In genomic region chr6:3812596-3812995, GRCh38 we compare ENCODE assay signal across 19 cellular contexts. TPM values are rescaled to one million over a fixed set of nuclear protein-coding genes. Genes with fewer than 3 reads are reported as not detected.
DNase-seq lines count a peak whose midpoint lies in the region; ATAC-seq, FAIRE-seq and TF ChIP-seq lines count a peak whose summit lies in the region.
"Had no signal": no experiment of that assay in that cellular context is flagged by ENCODE, and none has a peak within 500 bp of the region (broad histone marks: within the 10 kb centered on the region; RNA-seq: fewer than 3 reads in every experiment).

No MANE protein-coding gene starts in this region.

- no peaks in the 10 kb centered on the region for H3K27me3 ChIP-seq in BLaER1
- H3K27me3 ChIP-seq in IMR-90 (ENCODE audit: control insufficient read depth, insufficient read depth, low read length), result no peaks in the 10 kb centered on the region
- H3K27me3 ChIP-seq in astrocyte (ENCODE audit: insufficient read depth, low read length), result no peaks in the 10 kb centered on the region
- H3K27me3 ChIP-seq in keratinocyte (ENCODE audit: control insufficient read depth, extremely low read depth, insufficient read depth, low read length), result no peaks in the 10 kb centered on the region
- H3K27me3 ChIP-seq: SJSA1 had no signal

- H3K9me1 ChIP-seq in IMR-90 (ENCODE audit: insufficient read depth, low read length) (peaks cover 27% of the 10 kb centered on the region), keratinocyte (ENCODE audit: control insufficient read depth, extremely low read depth, insufficient read depth, low read length) (no peaks in the 10 kb centered on the region)

- no peak overlapping the region for H2AK9ac ChIP-seq in IMR-90 (replicated peaks; ENCODE audit: low read depth, low read length, poor library complexity)

- DNase-seq in IMR-90, result no peak
- DNase-seq in astrocyte (ENCODE audit: low read depth), result no peak
- DNase-seq in keratinocyte (ENCODE audit: low read depth, low spot score), result no peak
- DNase-seq in activated CD4-positive, alpha-beta T cell treated with anti-CD3 and anti-CD28 coated beads for 48 hours, result no peak
- no peak for DNase-seq in HPDE6-E6E7 (ENCODE audit: extremely low spot score)
- DNase-seq in activated effector memory CD4-positive, alpha-beta T cell treated with Interleukin-2 at 50 U/mL for 16 hours, result no peak
- DNase-seq: AML-193; Caco-2; CD4-positive, CD25-positive, alpha-beta regulatory T cell; DMS153; MV-4-11; NCI-H1417 treated with DMSO at 0.1 percent for 48 hours; NCI-H1930; NCI-H526 treated with DMSO at 0.1 percent for 48 hours had no signal

- no peak overlapping the region for H3K14ac ChIP-seq in IMR-90 (replicated peaks; ENCODE audit: low read depth, low read length)

- no peaks in the 10 kb centered on the region for H3K36me3 Mint-ChIP-seq in astrocyte (ENCODE audit: low read depth, unreplicated experiment)
- H3K36me3 Mint-ChIP-seq: CD4-positive, CD25-positive, alpha-beta regulatory T cell had no signal

- no peak for TF ChIP-seq POLR2A in IMR-90 (IDR thresholded peaks at IDR 0.05; ENCODE audit: low read depth, low read length)

- no peak for TF ChIP-seq RAD21 in IMR-90 (IDR thresholded peaks at IDR 0.05; ENCODE audit: low read length)

- H3K27ac Mint-ChIP-seq in astrocyte (ENCODE audit: unreplicated experiment), result no peak overlapping the region
- H3K27ac Mint-ChIP-seq: CD4-positive, CD25-positive, alpha-beta regulatory T cell had no signal

- H2BK20ac ChIP-seq in IMR-90 (ENCODE audit: low read depth, low read length), result peak overlapping the region; percentile 52

- H4K8ac ChIP-seq in IMR-90 (ENCODE audit: low read depth in 2 of 2, low read length in 2 of 2), result 0 out of 4 replicates have a peak overlapping the region, but pooled peaks of 1 of the 2 experiments have one; percentile 14

- H4K91ac ChIP-seq in IMR-90 (ENCODE audit: insufficient read depth, low read depth, low read length), result no peak overlapping the region

- H4K20me1 ChIP-seq in BLaER1 (no peaks in the 10 kb centered on the region), IMR-90 (ENCODE audit: insufficient read depth, low read length) (no peaks in the 10 kb centered on the region), astrocyte (ENCODE audit: insufficient read depth, low read length) (no peaks in the 10 kb centered on the region), keratinocyte (ENCODE audit: control insufficient read depth, extremely low read depth, insufficient read depth, low read length) (no peaks in the 10 kb centered on the region)

- peaks cover 18% of the 10 kb centered on the region for H3K4me1 ChIP-seq in BLaER1
- peaks cover 18% of the 10 kb centered on the region for H3K4me1 ChIP-seq in IMR-90 (ENCODE audit: control insufficient read depth, insufficient read depth, low read length)
- peaks cover 30% of the 10 kb centered on the region for H3K4me1 ChIP-seq in astrocyte (ENCODE audit: insufficient read depth, low read length)
- peaks cover 22% of the 10 kb centered on the region for H3K4me1 ChIP-seq in keratinocyte (ENCODE audit: control insufficient read depth, extremely low read depth, insufficient read depth, low read length)

- no CpG with 5 or more reads among the region's 3 CpGs for WGBS in IMR-90 (ENCODE audit: extremely low coverage in 2 of 2, insufficient read length in 1 of 2), 2 experiments

- no peaks in the 10 kb centered on the region for H3K79me2 ChIP-seq in astrocyte (ENCODE audit: insufficient read depth, low read length)
- no peaks in the 10 kb centered on the region for H3K79me2 ChIP-seq in keratinocyte (ENCODE audit: control insufficient read depth, insufficient read depth, low read length)

- no peak for FAIRE-seq in astrocyte (lab: Jason Lieb, UNC)
- no peak for FAIRE-seq in keratinocyte (lab: Jason Lieb, UNC)
- FAIRE-seq: H54 had no signal

- H3K79me1 ChIP-seq in IMR-90 (ENCODE audit: low read depth in 1 of 2, low read length in 2 of 2), result peaks cover 0 to 3% of the 10 kb centered on the region in 2 experiments; a peak in 1 of 4 replicates

- H2AFZ ChIP-seq in IMR-90 (replicated peaks; ENCODE audit: low read length, poor library complexity), result no peak overlapping the region
- H2AFZ ChIP-seq in astrocyte (ENCODE audit: low read depth, low read length), result no peak overlapping the region
- no peak overlapping the region for H2AFZ ChIP-seq in keratinocyte (ENCODE audit: control insufficient read depth, low read length)

- H3K27me3 Mint-ChIP-seq in astrocyte (ENCODE audit: low read depth, unreplicated experiment), result no peaks in the 10 kb centered on the region

- H3K4me3 Mint-ChIP-seq in astrocyte (ENCODE audit: unreplicated experiment), result no peak overlapping the region
- H3K4me3 Mint-ChIP-seq: CD4-positive, CD25-positive, alpha-beta regulatory T cell had no signal

- H3K56ac ChIP-seq in IMR-90 (ENCODE audit: extremely low read depth, insufficient read depth, low read length), result no peak overlapping the region

- H3K4me2 ChIP-seq in BLaER1, result peak overlapping the region; percentile 62
- H3K4me2 ChIP-seq in IMR-90 (ENCODE audit: low read depth, low read length), result no peak overlapping the region
- peak overlapping the region; percentile 60 for H3K4me2 ChIP-seq in astrocyte (ENCODE audit: low read length)
- H3K4me2 ChIP-seq in keratinocyte (ENCODE audit: control insufficient read depth, extremely low read depth, insufficient read depth, low read depth, low read length), result peak overlapping the region; percentile 55

- CTCF ChIA-PET in IMR-90 (lab: Yijun Ruan, JAX), result no interaction called here

- no peak overlapping the region for H3K23ac ChIP-seq in IMR-90 (ENCODE audit: low read depth, low read length)

- H2BK5ac ChIP-seq in IMR-90 (ENCODE audit: low read depth, low read length, poor library complexity, severe bottlenecking), result no peak overlapping the region

- no peak overlapping the region for H3K27ac ChIP-seq in BLaER1
- H3K27ac ChIP-seq in IMR-90 (ENCODE audit: insufficient read depth, low read length), result no peak overlapping the region
- no peak overlapping the region for H3K27ac ChIP-seq in astrocyte (ENCODE audit: low read depth, low read length)
- H3K27ac ChIP-seq in keratinocyte (ENCODE audit: control insufficient read depth, insufficient read depth, low read length), result no peak overlapping the region
- H3K27ac ChIP-seq: SJSA1 had no signal

- peak overlapping the region; percentile 46; the same call in 1 of the 2 replicates for H2BK120ac ChIP-seq in IMR-90 (ENCODE audit: low read depth, low read length)

- POLR2A ChIA-PET in IMR-90 (lab: Charles Lee; ENCODE audit: unreplicated experiment), result no interaction called here

- H3K4me1 Mint-ChIP-seq in astrocyte (ENCODE audit: low read depth, unreplicated experiment), result peaks cover 32% of the 10 kb centered on the region

- no peak for ATAC-seq in IMR-90 (ENCODE audit: low read depth)

- H3K9ac ChIP-seq in BLaER1 (no peak overlapping the region), IMR-90 (ENCODE audit: low read depth, low read length) (no peak overlapping the region), astrocyte (ENCODE audit: low read length) (no peak overlapping the region), keratinocyte (ENCODE audit: control insufficient read depth, extremely low read depth, insufficient read depth, low read length) (no peak overlapping the region)

- peak overlapping the region; percentile 49 for H3K4ac ChIP-seq in IMR-90 (ENCODE audit: low read depth, low read length)

- dilution Hi-C loops in IMR-90 (cut with HindIII; ENCODE audit: low sequenced_read_pairs, unreplicated experiment) (no loop called here), keratinocyte (cut with MboI; ENCODE audit: extremely low pct_ligation_motif_present, low sequenced_read_pairs) (no loop called here)

- in situ Hi-C loops in IMR-90 (cut with MboI; ENCODE audit: low sequenced_read_pairs), result no loop called here

- no peak for TF ChIP-seq CTCF in IMR-90 (conservative IDR thresholded peaks at IDR 0.05; ENCODE audit: low read depth, low read length)
- no peak for TF ChIP-seq CTCF in astrocyte (IDR thresholded peaks at IDR 0.05; ENCODE audit: insufficient read depth, low read depth, low read length)
- no peak for TF ChIP-seq CTCF in keratinocyte (optimal IDR thresholded peaks at IDR 0.05 in 1 of 3, IDR thresholded peaks at IDR 0.05 in 1 of 3, conservative IDR thresholded peaks at IDR 0.05 in 1 of 3; ENCODE audit: extremely low read depth in 1 of 3, insufficient read depth in 2 of 3, low read length in 3 of 3)

- peak overlapping the region; percentile 54; the same call in 1 of the 2 replicates for H2AK5ac ChIP-seq in IMR-90 (ENCODE audit: low read depth, low read length)

- H4K5ac ChIP-seq in IMR-90 (ENCODE audit: low read depth, low read length), result no peak overlapping the region

- H3K9me3 Mint-ChIP-seq in astrocyte (ENCODE audit: unreplicated experiment), result no peaks in the 10 kb centered on the region
- H3K9me3 Mint-ChIP-seq: CD4-positive, CD25-positive, alpha-beta regulatory T cell had no signal

- no TSS peak for BruUV-seq in IMR-90 (replicated peaks; lab: Mats Ljungman, UMichigan)

- H3K4me3 ChIP-seq in BLaER1 (no peak overlapping the region), IMR-90 (ENCODE audit: insufficient read depth, low read depth, low read length) (no peak overlapping the region), astrocyte (ENCODE audit: insufficient read depth, low read depth, low read length) (no peak overlapping the region), keratinocyte (ENCODE audit: control insufficient read depth in 2 of 3, extremely low read depth in 1 of 3, insufficient read depth in 2 of 3, low read depth in 1 of 3, low read length in 3 of 3) (no peak overlapping the region)
- H3K4me3 ChIP-seq: SJSA1 had no signal

- H3K18ac ChIP-seq in IMR-90 (ENCODE audit: low read depth, low read length), result 0 out of 2 replicates have a peak overlapping the region, but pooled peaks have one; percentile 53

- H3K36me3 ChIP-seq in BLaER1 (no peaks in the 10 kb centered on the region), IMR-90 (ENCODE audit: control insufficient read depth, insufficient read depth, low read length) (no peaks in the 10 kb centered on the region), astrocyte (ENCODE audit: insufficient read depth, low read length) (no peaks in the 10 kb centered on the region), keratinocyte (ENCODE audit: control insufficient read depth in 2 of 2, extremely low read depth in 1 of 2, insufficient read depth in 2 of 2, low read length in 2 of 2) (no peaks in the 10 kb centered on the region)
- H3K36me3 ChIP-seq: SJSA1 had no signal

- peak overlapping the region; percentile 74; the same call in 1 of the 3 replicates for H2BK15ac ChIP-seq in IMR-90 (ENCODE audit: low read depth, low read length)

- no peaks in the 10 kb centered on the region for H3K9me3 ChIP-seq in BLaER1
- H3K9me3 ChIP-seq in IMR-90 (ENCODE audit: control insufficient read depth, insufficient read depth, low read length), result no peaks in the 10 kb centered on the region
- H3K9me3 ChIP-seq in astrocyte (ENCODE audit: insufficient read depth, low read depth, low read length), result no peaks in the 10 kb centered on the region
- H3K9me3 ChIP-seq in keratinocyte (ENCODE audit: control insufficient read depth, low read depth, low read length), result no peaks in the 10 kb centered on the region
- H3K9me3 ChIP-seq: Caco-2, SJSA1 had no signal

- intact Hi-C loops in IMR-90 (cut with micrococcal nuclease), result no loop called here

RNA-seq across cellular contexts. Expression of gene FAM50B, which starts 36.6 kb away (rescaled TPM):
- total RNA-seq in IMR-90 (2012; rRNA removed) (3.9 and 4.1 TPM in 2 replicates), astrocyte (4.6 and 5.0 TPM in 2 replicates)
- polyA plus RNA-seq in IMR-90 (2012; rRNA removed) (7.4 and 8.0 TPM in 2 replicates), keratinocyte (3.8 to 4.0 TPM (median 3.9 TPM) in 3 replicates)
- 6.4 and 11.4 TPM in 2 replicates for polyA plus RNA-seq in IMR-90 (2012; cell fraction: cytosol; rRNA removed)
- polyA plus RNA-seq in IMR-90 (2012; cell fraction: nucleus; rRNA removed; ENCODE audit: low replicate concordance), result 3.2 and 5.5 TPM in 2 replicates
- 0.80 TPM for polyA plus RNA-seq in keratinocyte (2011; ENCODE audit: low read depth)
- 2.9 and 4.1 TPM in 2 replicates for polyA plus RNA-seq in keratinocyte (2011; cell fraction: cytosol; rRNA removed)
- polyA plus RNA-seq in keratinocyte (2011; cell fraction: nucleus; rRNA removed), result 3.7 and 3.8 TPM in 2 replicates
- polyA plus RNA-seq in keratinocyte (2012; ENCODE audit: low replicate concordance), result 2.8 and 5.9 TPM in 2 replicates
- polyA minus RNA-seq in keratinocyte, result 0.69 to 1.6 TPM (median 1.1 TPM) in 3 replicates
- polyA minus RNA-seq in keratinocyte (2011; cell fraction: cytosol; rRNA and poly(A)+ RNA removed), result 4.8 TPM
- 1.7 and 1.8 TPM in 2 replicates for polyA minus RNA-seq in keratinocyte (2011; cell fraction: nucleus; rRNA and poly(A)+ RNA removed)
- total RNA-seq: Caco-2, HT1080, OCI-LY7 had no signal
